21 cellular contexts compared by ENCODE assay signal in the genomic region with DNA sequence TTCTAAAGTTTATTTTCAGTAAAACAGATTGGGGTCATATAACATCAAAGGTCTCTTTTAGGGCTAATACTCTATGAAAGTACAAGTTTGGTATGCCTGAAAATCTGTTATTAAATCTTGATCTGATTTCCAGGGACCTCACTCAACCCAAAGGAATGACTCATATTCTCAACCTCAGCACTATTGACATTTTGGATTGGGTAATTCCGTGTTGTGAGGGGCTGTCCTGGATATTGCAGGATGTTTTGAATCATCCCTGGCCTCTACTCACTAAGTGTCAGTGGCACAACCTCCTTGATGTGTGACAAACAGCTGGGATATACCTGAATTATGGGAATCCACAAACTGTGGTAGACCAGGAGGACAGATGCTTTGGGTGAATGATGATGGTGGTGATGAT. TPM values are rescaled to one million over a fixed set of nuclear protein-coding genes. Genes with fewer than 3 reads are reported as not detected.
"Had no signal": no experiment of that assay in that cellular context is flagged by ENCODE, and none has a peak within 500 bp of the region (broad histone marks: within the 10 kb centered on the region; RNA-seq: fewer than 3 reads in every experiment).

No MANE protein-coding gene starts in this region.

- H3K4me1 Mint-ChIP-seq: stimulated activated naive CD8-positive, alpha-beta T cell treated with anti-CD3 and anti-CD28 coated beads, Interleukin-15, amount 100 ng/mL, for 72 hours had no signal

- H3K4me3 ChIP-seq: esophagus squamous epithelium, gastrocnemius medialis, heart left ventricle, left ventricle myocardium inferior, prostate gland, testis, upper lobe of left lung had no signal

- H3K27ac Mint-ChIP-seq: activated CD8-positive, alpha-beta T cell treated with anti-CD3 and anti-CD28 coated beads, Interleukin-2, amount 10 ng/mL, durations not matched to agents 7 days and 5 days; activated T-cell treated with anti-CD3 and anti-CD28 coated beads, Interleukin-2, amount 50 U/mL, for 24 hours; activated T-helper 2 cell treated with anti-CD3 and anti-CD28 coated beads, Interferon-gamma antibody, Interleukin-2, Interleukin-4, amounts not matched to agents 10 μg/mL and 5 μg/mL and 100 μg/mL, durations not matched to agents 14 hours and 24 hours and 36 hours; stimulated activated naive CD8-positive, alpha-beta T cell treated with anti-CD3 and anti-CD28 coated beads, Interleukin-15, amount 100 ng/mL, for 72 hours had no signal

- DNase-seq: activated CD4-positive, alpha-beta T cell treated with anti-CD3 and anti-CD28 coated beads for 48 hours; activated CD4-positive, CD25-positive, alpha-beta regulatory T cell; activated CD8-positive, alpha-beta T cell treated with anti-CD3 and anti-CD28 coated beads, Interleukin-2, amount 10 ng/mL, durations not matched to agents 7 days and 5 days; activated naive CD4-positive, alpha-beta T cell treated with Interleukin-2 at 50 U/mL for 16 hours; activated T-cell treated with anti-CD3 and anti-CD28 coated beads, Interleukin-2, amount 50 U/mL, for 24 hours; effector CD8-positive, alpha-beta T cell; esophagus squamous epithelium; gastrocnemius medialis; heart left ventricle; left ventricle myocardium inferior; right cardiac atrium; small intestine; stimulated activated CD4-positive, alpha-beta T cell treated with anti-CD3 and anti-CD28 coated beads, Interleukin-4, amount 100 ng/mL, for 1 hour; stimulated activated naive CD8-positive, alpha-beta T cell treated with anti-CD3 and anti-CD28 coated beads, Interleukin-15, amount 100 ng/mL, for 72 hours; T-helper 1 cell; T-helper 9 cell; testis; upper lobe of left lung had no signal

- H3K4me3 Mint-ChIP-seq: activated CD8-positive, alpha-beta T cell treated with anti-CD3 and anti-CD28 coated beads, Interleukin-2, amount 10 ng/mL, durations not matched to agents 7 days and 5 days; activated T-cell treated with anti-CD3 and anti-CD28 coated beads, Interleukin-2, amount 50 U/mL, for 24 hours; stimulated activated naive CD8-positive, alpha-beta T cell treated with anti-CD3 and anti-CD28 coated beads, Interleukin-15, amount 100 ng/mL, for 72 hours had no signal

- H3K9me3 Mint-ChIP-seq: activated T-cell treated with anti-CD3 and anti-CD28 coated beads, Interleukin-2, amount 50 U/mL, for 24 hours; activated T-helper 2 cell treated with anti-CD3 and anti-CD28 coated beads, Interferon-gamma antibody, Interleukin-2, Interleukin-4, amounts not matched to agents 10 μg/mL and 5 μg/mL and 100 μg/mL, durations not matched to agents 14 hours and 24 hours and 36 hours; stimulated activated naive CD8-positive, alpha-beta T cell treated with anti-CD3 and anti-CD28 coated beads, Interleukin-15, amount 100 ng/mL, for 72 hours had no signal

- ATAC-seq: activated CD8-positive, alpha-beta T cell treated with anti-CD3 and anti-CD28 coated beads, Interleukin-2, amount 10 ng/mL, durations not matched to agents 7 days and 5 days; gastrocnemius medialis; heart left ventricle; stimulated activated naive CD8-positive, alpha-beta T cell treated with anti-CD3 and anti-CD28 coated beads, Interleukin-15, amount 100 ng/mL, for 72 hours had no signal

RNA-seq across cellular contexts. Expression of a gene that starts 51.5 kb away (rescaled TPM):
- total RNA-seq: osteoblast had no signal
